8 cellular contexts compared by ENCODE assay signal in genomic region chr14:100058777-100059432, GRCh38. TPM values are rescaled to one million over a fixed set of nuclear protein-coding genes. Genes with fewer than 3 reads are reported as not detected.
DNase-seq lines count a peak whose midpoint lies in the region; ATAC-seq and TF ChIP-seq lines count a peak whose summit lies in the region.

No MANE protein-coding gene starts in this region.

- H3K4me1 ChIP-seq in adrenal gland (replicated peaks in 1 of 2), result no peaks in the 10 kb centered on the region

- H3K27ac Mint-ChIP-seq in central memory CD8-positive, alpha-beta T cell (ENCODE audit: low read depth), result peak overlapping the region; percentile 68
- H3K27ac Mint-ChIP-seq in progenitor cell of endocrine pancreas, result no peak overlapping the region

- H3K9me3 Mint-ChIP-seq in central memory CD8-positive, alpha-beta T cell, result no peaks in the 10 kb centered on the region
- H3K9me3 Mint-ChIP-seq in progenitor cell of endocrine pancreas (ENCODE audit: low read depth), result no peaks in the 10 kb centered on the region

- H3K27me3 ChIP-seq in adrenal gland, result no peaks in the 10 kb centered on the region

- H3K27me3 Mint-ChIP-seq in central memory CD8-positive, alpha-beta T cell, result no peaks in the 10 kb centered on the region
- H3K27me3 Mint-ChIP-seq in progenitor cell of endocrine pancreas, result no peaks in the 10 kb centered on the region

- intact Hi-C loops in adrenal gland (cut with DNase I), result no loop called here

- peak overlapping the region; percentile 71 for H3K4me3 Mint-ChIP-seq in central memory CD8-positive, alpha-beta T cell
- no peak overlapping the region for H3K4me3 Mint-ChIP-seq in progenitor cell of endocrine pancreas (ENCODE audit: low read depth)

- DNase-seq in GM20000 (ENCODE audit: low spot score) (peak; percentile 36), GOT3 (lab: John Stamatoyannopoulos, UW) (no peak), adrenal gland (no peak), progenitor cell of endocrine pancreas (ENCODE audit: low spot score, unreplicated experiment) (no peak), kidney tubule cell (ENCODE audit: low spot score) (no peak)
- DNase-seq in central memory CD8-positive, alpha-beta T cell (ENCODE audit: low spot score in 2 of 2), result no peak

- no peak overlapping the region for H3K27ac ChIP-seq in adrenal gland

- H3K4me3 ChIP-seq in adrenal gland, result no peak overlapping the region

- no peaks in the 10 kb centered on the region for H3K36me3 ChIP-seq in adrenal gland (replicated peaks in 1 of 2)

- TF ChIP-seq POLR2A in adrenal gland (IDR thresholded peaks at IDR 0.05), result no peak

- ATAC-seq in GM18499 (IDR thresholded peaks at IDR 0.05; ENCODE audit: insufficient read depth, unreplicated experiment) (peak; percentile 51), HG03175 (IDR thresholded peaks at IDR 0.05; ENCODE audit: unreplicated experiment) (peak; percentile 76)
- peak; percentile 55 for ATAC-seq in central memory CD8-positive, alpha-beta T cell (replicated peaks; ENCODE audit: extremely low read depth, poor library complexity, severe bottlenecking)

- 88 to 92% (median 91%) methylated on average over 4 of the region's 4 CpGs for WGBS in adrenal gland, 4 donors

- H3K4me1 Mint-ChIP-seq in central memory CD8-positive, alpha-beta T cell, result peaks cover 67% of the 10 kb centered on the region
- H3K4me1 Mint-ChIP-seq in progenitor cell of endocrine pancreas (ENCODE audit: low read depth), result peaks cover 8% of the 10 kb centered on the region

- no peaks in the 10 kb centered on the region for H3K9me3 ChIP-seq in adrenal gland (replicated peaks in 1 of 3)

- peaks cover 5% of the 10 kb centered on the region for H3K36me3 Mint-ChIP-seq in central memory CD8-positive, alpha-beta T cell (ENCODE audit: insufficient read depth)
- no peaks in the 10 kb centered on the region for H3K36me3 Mint-ChIP-seq in progenitor cell of endocrine pancreas (ENCODE audit: insufficient read depth)

- TF ChIP-seq CTCF in GM20000 (IDR thresholded peaks at IDR 0.05; ENCODE audit: extremely low read depth, missing control alignments) (no peak), adrenal gland (IDR thresholded peaks at IDR 0.05) (no peak), progenitor cell of endocrine pancreas (IDR thresholded peaks at IDR 0.05; ENCODE audit: unreplicated experiment) (no peak)

RNA-seq across cellular contexts. Expression of gene EVL, which starts 6.3 kb away (rescaled TPM):
- 10 to 100 TPM; 31.6 to 75.0 (median 46.8) TPM for total RNA-seq in adrenal gland
- polyA plus RNA-seq in adrenal gland, result 100 to 1,000 TPM in 2 of 3 donors, 10 to 100 TPM in 1; 28.3 to 209 (median 103) TPM
- total RNA-seq in progenitor cell of endocrine pancreas, result 207 and 216 TPM in 2 replicates
